ENCODE assay signal across 8 cellular contexts in genomic region chr6:167093922-167094432, GRCh38. TPM values are rescaled to one million over a fixed set of nuclear protein-coding genes. Genes with fewer than 3 reads are reported as not detected.
DNase-seq lines count a peak whose midpoint lies in the region; ATAC-seq and TF ChIP-seq lines count a peak whose summit lies in the region.

No MANE protein-coding gene starts in this region.

- no peaks in the 10 kb centered on the region for H3K9me3 ChIP-seq in H9 (ENCODE audit: control insufficient read depth, low read depth, low read length)

- H3K27ac Mint-ChIP-seq in effector memory CD8-positive, alpha-beta T cell = peak overlapping the region; percentile 86 to 99
- peak overlapping the region in 1 of 3 experiments; percentile 66; a peak in 2 of 7 replicates for H3K27ac Mint-ChIP-seq in H9

- H3K4me3 Mint-ChIP-seq in effector memory CD8-positive, alpha-beta T cell = peak overlapping the region; percentile 79 to 96
- H3K4me3 Mint-ChIP-seq in H9 = no peak overlapping the region

- no peaks in the 10 kb centered on the region for H3K79me2 ChIP-seq in H9 (ENCODE audit: insufficient read depth, low read length)

- no peak overlapping the region for H3K14ac ChIP-seq in H9 (ENCODE audit: insufficient read depth, low read length)

- DNase-seq in activated CD4-positive, CD25-positive, alpha-beta regulatory T cell treated with anti-CD3 and anti-CD28 coated beads, Interleukin-2, amount 50 U/mL, for 72 hours = peak; percentile 65
- peak; percentile 73 to 83 (median 81) for DNase-seq in effector memory CD8-positive, alpha-beta T cell
- peak; percentile 38 to 50 for DNase-seq in stimulated activated CD8-positive, alpha-beta memory T cell treated with anti-CD3 and anti-CD28 coated beads, Interleukin-2, amount 100 ng/mL, for 1 hour (ENCODE audit: low read depth in 2 of 2)
- DNase-seq in H9 = no peak
- DNase-seq in cerebellar cortex (ENCODE audit: low spot score) = no peak
- no peak for DNase-seq in SHP77 (lab: John Stamatoyannopoulos, UW)

- peaks cover 47 to 56% of the 10 kb centered on the region in 2 donors for H3K4me1 Mint-ChIP-seq in effector memory CD8-positive, alpha-beta T cell (ENCODE audit: low read depth in 2 of 2)
- H3K4me1 Mint-ChIP-seq in H9 = peaks cover 14 to 15% of the 10 kb centered on the region in 2 experiments

- no peaks in the 10 kb centered on the region for H3K27me3 Mint-ChIP-seq in effector memory CD8-positive, alpha-beta T cell
- H3K27me3 Mint-ChIP-seq in H9 (ENCODE audit: low read depth) = peaks cover 1% of the 10 kb centered on the region; the same call in 1 of the 2 replicates

- no peak overlapping the region for H2BK120ac ChIP-seq in H9 (ENCODE audit: low read depth, low read length, poor library complexity, severe bottlenecking)

- H3K9me3 Mint-ChIP-seq in effector memory CD8-positive, alpha-beta T cell = no peaks in the 10 kb centered on the region
- H3K9me3 Mint-ChIP-seq in H9 = peaks cover 0 to 1% of the 10 kb centered on the region in 2 experiments; a peak in 3 of 5 replicates

- H2AFZ ChIP-seq in H9 (ENCODE audit: low read length) = no peak overlapping the region

- H4K20me1 ChIP-seq in H9 (ENCODE audit: control insufficient read depth, insufficient read depth, insufficient read length) = no peaks in the 10 kb centered on the region

- H4K91ac ChIP-seq in H9 (ENCODE audit: insufficient read length, low read depth, low read length) = no peak overlapping the region

- no peak overlapping the region for H3K4me2 ChIP-seq in H9 (ENCODE audit: insufficient read depth, insufficient read length, low read length)

- H2AK5ac ChIP-seq in H9 (ENCODE audit: insufficient read length, low read length) = no peak overlapping the region

- no CpG with 5 or more reads among the region's 28 CpGs for WGBS in H9 (ENCODE audit: extremely low coverage, insufficient read length, low lambda C conversion rate)

- no peak overlapping the region for H4K5ac ChIP-seq in H9 (ENCODE audit: insufficient read length, low read depth, low read length)

- H3K18ac ChIP-seq in H9 (ENCODE audit: insufficient read length, low read depth, low read length) = no peak overlapping the region

- H2BK20ac ChIP-seq in H9 (ENCODE audit: low read depth, low read length, poor library complexity, severe bottlenecking) = no peak overlapping the region

- no peaks in the 10 kb centered on the region for H3K23me2 ChIP-seq in H9 (ENCODE audit: insufficient read length, low read depth, low read length, poor library complexity, severe bottlenecking)

- H3K56ac ChIP-seq in H9 (ENCODE audit: insufficient read length, low read depth, low read length) = no peak overlapping the region

- H3K4ac ChIP-seq in H9 (ENCODE audit: low read depth, low read length) = no peak overlapping the region

- H3K23ac ChIP-seq in H9 (ENCODE audit: insufficient read length, low read depth, low read length) = no peak overlapping the region

- H3K36me3 Mint-ChIP-seq in effector memory CD8-positive, alpha-beta T cell (ENCODE audit: insufficient read depth) = peaks cover 32% of the 10 kb centered on the region
- H3K36me3 Mint-ChIP-seq in H9 (ENCODE audit: insufficient read depth in 1 of 3, low read depth in 3 of 3) = no peaks in the 10 kb centered on the region; a peak in 2 of 7 replicates

- H4K8ac ChIP-seq in H9 (replicated peaks; ENCODE audit: insufficient read length, low read depth, low read length) = no peak overlapping the region

- no peak overlapping the region for H3K9ac ChIP-seq in H9 (ENCODE audit: extremely low read depth, insufficient read length, low read length)

- TF ChIP-seq CTCF in H9 (conservative IDR thresholded peaks at IDR 0.05) = no peak

- H2BK5ac ChIP-seq in H9 (ENCODE audit: insufficient read length, low read length) = no peak overlapping the region

- H2BK15ac ChIP-seq in H9 (ENCODE audit: low read depth, low read length) = no peak overlapping the region

- no peaks in the 10 kb centered on the region for H3K27me3 ChIP-seq in H9 (ENCODE audit: insufficient read depth, low read length)

- H3K27ac ChIP-seq in H9 (ENCODE audit: insufficient read length, low read depth, low read length) = no peak overlapping the region

- ATAC-seq in GM18861 (IDR thresholded peaks at IDR 0.05; ENCODE audit: unreplicated experiment) (peak; percentile 31), HG02943 (IDR thresholded peaks at IDR 0.05; ENCODE audit: low read depth, unreplicated experiment) (peak; percentile 41)
- peak; percentile 72 for ATAC-seq in effector memory CD8-positive, alpha-beta T cell (replicated peaks)

- H3T11ph ChIP-seq in H9 (ENCODE audit: low read length) = no peak overlapping the region

- H3K79me1 ChIP-seq in H9 (ENCODE audit: insufficient read depth, low read depth, low read length, poor library complexity, severe bottlenecking) = no peaks in the 10 kb centered on the region

- H3K4me1 ChIP-seq in H9 (ENCODE audit: insufficient read depth, low read length) = no peaks in the 10 kb centered on the region; the same call in 1 of the 2 replicates

- H2BK12ac ChIP-seq in H9 (ENCODE audit: insufficient read length, low read depth, low read length) = no peak overlapping the region

RNA-seq across cellular contexts. Expression of gene CCR6, which starts 28.9 kb away (rescaled TPM):
- not detected in 2 replicates for total RNA-seq in H9 (2021)

Comparison
In these comparisons a context has a peak if more than half of its experiments do, and no peak if none do; other contexts are left out.
1. DNase-seq: peak in activated CD4-positive, CD25-positive, alpha-beta regulatory T cell treated with anti-CD3 and anti-CD28 coated beads, Interleukin-2, amount 50 U/mL, for 72 hours (single experiment), effector memory CD8-positive, alpha-beta T cell (3 of 3) and stimulated activated CD8-positive, alpha-beta memory T cell treated with anti-CD3 and anti-CD28 coated beads, Interleukin-2, amount 100 ng/mL, for 1 hour (2 of 2); none in H9 (single experiment), cerebellar cortex (single experiment) and SHP77 (0 of 2).
2. H3K4me3 Mint-ChIP-seq: peak in effector memory CD8-positive, alpha-beta T cell (2 of 2); none in H9 (0 of 2).
3. Peak in every context shown above with its lines, with median percentiles within 50 percentile points of each other: ATAC-seq.